8 cellular contexts compared by ENCODE assay signal in genomic region chr4:142405021-142405991, GRCh38.
DNase-seq lines count a peak whose midpoint lies in the region; ATAC-seq and TF ChIP-seq lines count a peak whose summit lies in the region.

No MANE protein-coding gene starts in this region.

- peaks cover 27% of the 10 kb centered on the region for H3K36me3 Mint-ChIP-seq in activated naive CD8-positive, alpha-beta T cell treated with anti-CD3 and anti-CD28 coated beads, Interleukin-2, amount 50 U/mL, for 24 hours (ENCODE audit: low read depth)

- peak overlapping the region; percentile 57 to 81 for H3K27ac ChIP-seq in right atrium auricular region
- H3K27ac ChIP-seq in sigmoid colon: peak overlapping the region; percentile 61 to 75 (median 68)

- H3K27me3 ChIP-seq in right atrium auricular region (no peaks in the 10 kb centered on the region), sigmoid colon (no peaks in the 10 kb centered on the region)

- no peak for TF ChIP-seq POLR2A in sigmoid colon (IDR thresholded peaks at IDR 0.05)

- H3K9me3 ChIP-seq in right atrium auricular region (no peaks in the 10 kb centered on the region), sigmoid colon (no peaks in the 10 kb centered on the region)

- H3K4me1 Mint-ChIP-seq in activated naive CD8-positive, alpha-beta T cell treated with anti-CD3 and anti-CD28 coated beads, Interleukin-2, amount 50 U/mL, for 24 hours: peaks cover 74% of the 10 kb centered on the region

- H3K4me3 Mint-ChIP-seq in activated naive CD8-positive, alpha-beta T cell treated with anti-CD3 and anti-CD28 coated beads, Interleukin-2, amount 50 U/mL, for 24 hours: peak overlapping the region; percentile 96

- TF ChIP-seq EP300 in sigmoid colon (IDR thresholded peaks at IDR 0.05): no peak

- H3K36me3 ChIP-seq in right atrium auricular region (no peaks in the 10 kb centered on the region), sigmoid colon (no peaks in the 10 kb centered on the region)

- 2 to 4% methylated on average over 14 of the region's 14 CpGs for WGBS in sigmoid colon, 2 donors

- no peak for TF ChIP-seq CTCF in right atrium auricular region (IDR thresholded peaks at IDR 0.05)
- TF ChIP-seq CTCF in sigmoid colon (IDR thresholded peaks at IDR 0.05): no peak

- DNase-seq in NK-92 treated with Interleukin-12 subunit alpha and Interleukin-12 subunit beta, amount 100 ng/mL, for 24 hours (lab: John Stamatoyannopoulos, UW): peak; percentile 30
- DNase-seq in NK-92 (lab: John Stamatoyannopoulos, UW; ENCODE audit: unreplicated experiment) (no peak), right atrium auricular region (ENCODE audit: low spot score) (peak; percentile 67), sigmoid colon (peak; percentile 72)
- DNase-seq in activated naive CD8-positive, alpha-beta T cell treated with anti-CD3 and anti-CD28 coated beads, Interleukin-2, amount 50 U/mL, for 24 hours: peak; percentile 52

- H3K4me3 ChIP-seq in right atrium auricular region (peak overlapping the region; percentile 44 to 48), sigmoid colon (peak overlapping the region; percentile 23 to 54 (median 46))

- H3K9me3 Mint-ChIP-seq in activated naive CD8-positive, alpha-beta T cell treated with anti-CD3 and anti-CD28 coated beads, Interleukin-2, amount 50 U/mL, for 24 hours: no peaks in the 10 kb centered on the region

- ATAC-seq in HG03196 (IDR thresholded peaks at IDR 0.05; ENCODE audit: unreplicated experiment) (peak; percentile 69), SK-N-SH treated with all-trans-retinoic acid at 6 μM for 48 hours (peak; percentile 11; the same call in 1 of the 3 replicates), HG03139 (IDR thresholded peaks at IDR 0.05; ENCODE audit: unreplicated experiment) (no peak)
- ATAC-seq in activated naive CD8-positive, alpha-beta T cell treated with anti-CD3 and anti-CD28 coated beads, Interleukin-2, amount 50 U/mL, for 24 hours: peak; percentile 59

- intact Hi-C loops in sigmoid colon (cut with DNase I): no loop called here

- H3K27ac Mint-ChIP-seq in activated naive CD8-positive, alpha-beta T cell treated with anti-CD3 and anti-CD28 coated beads, Interleukin-2, amount 50 U/mL, for 24 hours: peak overlapping the region; percentile 99

- H3K4me1 ChIP-seq in right atrium auricular region (peaks cover 0 to 24% of the 10 kb centered on the region in 2 donors), sigmoid colon (peaks cover 0 to 21% (median 10%) of the 10 kb centered on the region in 4 donors)

- H3K27me3 Mint-ChIP-seq in activated naive CD8-positive, alpha-beta T cell treated with anti-CD3 and anti-CD28 coated beads, Interleukin-2, amount 50 U/mL, for 24 hours: no peaks in the 10 kb centered on the region

TF ChIP-seq in SK-N-SH treated with all-trans-retinoic acid at 6 μM for 48 hours, 23 proteins besides CTCF, POLR2A, EP300 and RAD21:
- TF ChIP-seq PATZ1 (CRISPR knock-in tag; IDR thresholded peaks at IDR 0.05; ENCODE audit: borderline replicate concordance): no peak
- no peak for TF ChIP-seq GLIS3 (CRISPR knock-in tag; IDR thresholded peaks at IDR 0.05)
- TF ChIP-seq POU6F1 (CRISPR knock-in tag; IDR thresholded peaks at IDR 0.05; ENCODE audit: borderline replicate concordance, low read depth): no peak
- no peak for TF ChIP-seq OSR1 (CRISPR knock-in tag; IDR thresholded peaks at IDR 0.05)
- TF ChIP-seq TOX (CRISPR knock-in tag; IDR thresholded peaks at IDR 0.05; ENCODE audit: borderline replicate concordance): no peak
- no peak for TF ChIP-seq CREB5 (CRISPR knock-in tag; IDR thresholded peaks at IDR 0.05; ENCODE audit: low read depth)
- no peak for TF ChIP-seq ARNTL (CRISPR knock-in tag; IDR thresholded peaks at IDR 0.05; ENCODE audit: borderline replicate concordance, low read depth)
- TF ChIP-seq BACH2 (CRISPR knock-in tag; IDR thresholded peaks at IDR 0.05; ENCODE audit: borderline replicate concordance): no peak
